8 cellular contexts compared by ENCODE assay signal in the genomic region with DNA sequence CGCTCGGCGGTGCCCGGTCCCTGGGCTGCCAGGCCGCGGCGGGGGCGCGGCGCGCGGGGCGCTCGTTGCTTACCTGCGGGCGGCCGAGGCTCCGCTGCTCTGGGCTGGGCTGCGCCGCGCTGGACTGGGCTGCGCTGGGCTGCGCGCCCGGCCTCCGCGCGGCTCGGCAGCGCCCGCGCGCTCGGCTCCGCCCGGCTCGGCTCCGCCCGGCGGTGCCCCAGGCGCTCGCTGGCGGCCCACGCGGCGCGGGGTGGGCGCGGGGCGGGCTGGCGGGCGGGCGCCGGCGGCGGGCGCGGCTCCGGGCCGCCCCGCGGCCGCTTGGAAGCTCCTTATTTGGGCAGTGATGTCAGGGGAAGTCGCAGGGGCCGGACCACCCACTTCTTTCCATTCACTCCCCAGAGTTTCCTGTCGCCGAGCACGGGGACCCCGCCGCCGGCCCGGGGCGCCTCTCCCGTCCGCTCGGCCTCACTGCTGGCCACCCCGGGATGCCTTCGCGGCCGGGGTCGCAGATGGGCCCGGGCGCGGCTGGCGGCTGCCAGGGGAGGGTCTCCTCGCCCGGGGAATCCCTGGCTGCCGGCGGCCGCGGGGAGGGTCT.
DNase-seq lines count a peak whose midpoint lies in the region; ATAC-seq and TF ChIP-seq lines count a peak whose summit lies in the region.

No MANE protein-coding gene starts in this region.

- H3K4me3 Mint-ChIP-seq in activated CD4-positive, alpha-beta T cell treated with anti-CD3 and anti-CD28 coated beads for 36 hours: peak overlapping the region; percentile 97

- no peak for TF ChIP-seq CTCF in Loucy (conservative IDR thresholded peaks at IDR 0.05; ENCODE audit: low read length)
- no peak for TF ChIP-seq CTCF in coronary artery (IDR thresholded peaks at IDR 0.05)
- TF ChIP-seq CTCF in right lobe of liver (IDR thresholded peaks at IDR 0.05): no peak

- H3K4me2 ChIP-seq in Loucy (ENCODE audit: low read depth, low read length, poor library complexity, severe bottlenecking): peak overlapping the region; percentile 95

- no peaks in the 10 kb centered on the region for H4K20me1 ChIP-seq in Loucy (ENCODE audit: insufficient read depth, low read length, poor library complexity, severe bottlenecking)

- H2AFZ ChIP-seq in Loucy (ENCODE audit: low read length): no peak overlapping the region; the same call in 1 of the 2 replicates

- no peaks in the 10 kb centered on the region for H3K27me3 ChIP-seq in Loucy (ENCODE audit: insufficient read depth, low read length, poor library complexity, severe bottlenecking)
- H3K27me3 ChIP-seq in right lobe of liver: no peaks in the 10 kb centered on the region

- no peaks in the 10 kb centered on the region for H3K9me2 ChIP-seq in Loucy (replicated peaks; ENCODE audit: low read depth, low read length)

- DNase-seq in ELF-1 (ENCODE audit: low read depth, low spot score) (peak; percentile 67), coronary artery (ENCODE audit: low spot score) (no peak), right lobe of liver (peak in 2 of 3 donors; percentile 72 to 76), NCI-H128 (lab: John Stamatoyannopoulos, UW; ENCODE audit: unreplicated experiment) (no peak)
- peak; percentile 87 for DNase-seq in activated CD4-positive, alpha-beta T cell treated with anti-CD3 and anti-CD28 coated beads for 36 hours
- DNase-seq in stimulated activated CD4-positive, alpha-beta T cell treated with anti-CD3 and anti-CD28 coated beads, TNF-alpha, amount 100 ng/mL, for 4 hours (ENCODE audit: low read depth in 3 of 3): peak; percentile 60 to 72 (median 71)

- POLR2A ChIA-PET in activated CD4-positive, alpha-beta T cell treated with anti-CD3 and anti-CD28 coated beads for 36 hours (lab: Charles Lee): interaction anchor here (0.5 to 1.7 kb wide), 5 partner anchors 9 to 1317 kb away, joined by 3 to 6 read pairs (median 3); no protein-coding TSS in a partner anchor

- TF ChIP-seq POLR2A in right lobe of liver (IDR thresholded peaks at IDR 0.05): peak; percentile 69

- H3K27ac Mint-ChIP-seq in activated CD4-positive, alpha-beta T cell treated with anti-CD3 and anti-CD28 coated beads for 36 hours: no peak overlapping the region

- no CpG with 5 or more reads among the region's 91 CpGs for WGBS in right lobe of liver (ENCODE audit: insufficient coverage, low coverage, low lambda C conversion rate, missing lambda C conversion rate)

- peak; percentile 63 for ATAC-seq in GM21723 (IDR thresholded peaks at IDR 0.05; ENCODE audit: unreplicated experiment)
- peak; percentile 68 for ATAC-seq in activated CD4-positive, alpha-beta T cell treated with anti-CD3 and anti-CD28 coated beads for 36 hours
- ATAC-seq in right lobe of liver: peak; percentile 64 to 78 (median 70)

- intact Hi-C loops in activated CD4-positive, alpha-beta T cell treated with anti-CD3 and anti-CD28 coated beads for 36 hours (cut with DNase I, micrococcal nuclease): loop anchor here (1.0 to 10.0 kb wide), 12 partner anchors 21 to 1023 kb away; partner anchors contain the start of genes FOXO6 (in 1 of the 2), HIVEP3 (in 1 of the 2) and YBX1 (in 1 of the 2)
- intact Hi-C loops in right lobe of liver (cut with DNase I): no loop called here

- H3K36me3 ChIP-seq in Loucy (ENCODE audit: insufficient read depth, low read length) (no peaks in the 10 kb centered on the region), right lobe of liver (no peaks in the 10 kb centered on the region)

- peak overlapping the region; percentile 23 for H3K9ac ChIP-seq in Loucy (ENCODE audit: low read depth, low read length, poor library complexity, severe bottlenecking)

- no peaks in the 10 kb centered on the region for H3K79me2 ChIP-seq in Loucy (ENCODE audit: insufficient read depth, low read length)

- H3K9me3 ChIP-seq in Loucy (ENCODE audit: insufficient read depth, low read depth, low read length): no peaks in the 10 kb centered on the region
- no peaks in the 10 kb centered on the region for H3K9me3 ChIP-seq in right lobe of liver

- CTCF ChIA-PET in activated CD4-positive, alpha-beta T cell treated with anti-CD3 and anti-CD28 coated beads for 36 hours (lab: Charles Lee): interaction anchor here (0.9 to 2.1 kb wide), 2 partner anchors 65 to 67 kb away, joined by 3 to 4 read pairs; no protein-coding TSS in a partner anchor

- no peaks in the 10 kb centered on the region for H3K27me3 Mint-ChIP-seq in activated CD4-positive, alpha-beta T cell treated with anti-CD3 and anti-CD28 coated beads for 36 hours

- peak overlapping the region; percentile 95 to 98 for H3K27ac ChIP-seq in coronary artery
- peak overlapping the region; percentile 56 to 85 (median 57) for H3K27ac ChIP-seq in right lobe of liver

- H3K36me3 Mint-ChIP-seq in activated CD4-positive, alpha-beta T cell treated with anti-CD3 and anti-CD28 coated beads for 36 hours (ENCODE audit: low read depth): peaks cover 39% of the 10 kb centered on the region

- H3K4me3 ChIP-seq in Loucy (ENCODE audit: low read length, poor library complexity, severe bottlenecking) (peak overlapping the region; percentile 75), coronary artery (peak overlapping the region; percentile 86), right lobe of liver (peak overlapping the region; percentile 44 to 60 (median 44))

- H3K4me1 Mint-ChIP-seq in activated CD4-positive, alpha-beta T cell treated with anti-CD3 and anti-CD28 coated beads for 36 hours: peaks cover 79% of the 10 kb centered on the region

- peaks cover 3% of the 10 kb centered on the region; the same call in 1 of the 2 replicates for H3F3A ChIP-seq in Loucy (ENCODE audit: low read depth)

- H3K9me3 Mint-ChIP-seq in activated CD4-positive, alpha-beta T cell treated with anti-CD3 and anti-CD28 coated beads for 36 hours (ENCODE audit: low read depth): no peaks in the 10 kb centered on the region

- peaks cover 24% of the 10 kb centered on the region for H3K4me1 ChIP-seq in Loucy (ENCODE audit: insufficient read depth, low read length, poor library complexity, severe bottlenecking)
- H3K4me1 ChIP-seq in right lobe of liver: peaks cover 0 to 16% (median 7%) of the 10 kb centered on the region in 4 donors

Comparison
In these comparisons a context has a peak if more than half of its experiments do, and no peak if none do; other contexts are left out.
1. DNase-seq: peak in ELF-1 (single experiment), activated CD4-positive, alpha-beta T cell treated with anti-CD3 and anti-CD28 coated beads for 36 hours (single experiment), right lobe of liver (2 of 3) and stimulated activated CD4-positive, alpha-beta T cell treated with anti-CD3 and anti-CD28 coated beads, TNF-alpha, amount 100 ng/mL, for 4 hours (3 of 3); none in coronary artery (single experiment) and NCI-H128 (single experiment).
2. intact Hi-C loops: an anchor here in activated CD4-positive, alpha-beta T cell treated with anti-CD3 and anti-CD28 coated beads for 36 hours (1.0 to 10.0 kb wide); none called in right lobe of liver.
3. Peak in every context shown above with its lines, with median percentiles within 50 percentile points of each other: ATAC-seq and H3K4me3 ChIP-seq.